In genomic region chr5:134051305-134051704, GRCh38 we compare ENCODE assay signal across 17 cellular contexts. TPM values are rescaled to one million over a fixed set of nuclear protein-coding genes. Genes with fewer than 3 reads are reported as not detected.
DNase-seq lines count a peak whose midpoint lies in the region; ATAC-seq and TF ChIP-seq lines count a peak whose summit lies in the region.
"Had no signal": no experiment of that assay in that cellular context is flagged by ENCODE, and none has a peak within 500 bp of the region (broad histone marks: within the 10 kb centered on the region; RNA-seq: fewer than 3 reads in every experiment).

No MANE protein-coding gene starts in this region.

- H3K27ac ChIP-seq in PC-3 (ENCODE audit: low read length), result 0 out of 2 replicates have a peak overlapping the region, but pooled peaks have one; percentile 9

- H3K4me3 ChIP-seq in PC-3 (ENCODE audit: low read length) (no peak overlapping the region), epithelial cell of esophagus (ENCODE audit: low read length) (no peak overlapping the region)

- BruUV-seq in PC-3 (replicated peaks; lab: Mats Ljungman, UMichigan), result no TSS peak

- no peaks in the 10 kb centered on the region for H3K79me2 ChIP-seq in PC-3 (ENCODE audit: low read length)

- TF ChIP-seq CTCF in PC-3 (conservative IDR thresholded peaks at IDR 0.05; ENCODE audit: low read depth, low read length) (no peak), epithelial cell of esophagus (IDR thresholded peaks at IDR 0.05; ENCODE audit: insufficient read depth, low read depth, low read length, missing control alignments) (no peak)

- H3K9me3 ChIP-seq in PC-3 (ENCODE audit: low read length), result no peaks in the 10 kb centered on the region

- no peak overlapping the region for H3K4me3 Mint-ChIP-seq in activated naive CD4-positive, alpha-beta T cell treated with anti-CD3 and anti-CD28 coated beads for 36 hours
- H3K4me3 Mint-ChIP-seq in activated naive CD4-positive, alpha-beta T cell treated with anti-CD3 and anti-CD28 coated beads, Interleukin-2, amount 10 ng/mL, durations not matched to agents 7 days and 5 days, result no peak overlapping the region
- H3K4me3 Mint-ChIP-seq in stimulated activated naive CD8-positive, alpha-beta T cell treated with anti-CD3 and anti-CD28 coated beads, Interleukin-15, amount 100 ng/mL, for 72 hours, result no peak overlapping the region
- H3K4me3 Mint-ChIP-seq: central memory CD8-positive, alpha-beta T cell; nephron progenitor cell; T-helper 2 cell treated with Interferon-gamma antibody and Interleukin-4, amounts not matched to agents 5 μg/mL and 100 μg/mL, for 36 hours had no signal

- CTCF ChIA-PET in activated naive CD4-positive, alpha-beta T cell treated with anti-CD3 and anti-CD28 coated beads for 36 hours (lab: Charles Lee), result interaction anchor here (1.0 to 12.6 kb wide), 7 partner anchors 10 to 95 kb away, joined by 3 to 99 read pairs (median 6); no protein-coding TSS in a partner anchor
- CTCF ChIA-PET in activated naive CD4-positive, alpha-beta T cell treated with anti-CD3 and anti-CD28 coated beads, Interleukin-2, amount 10 ng/mL, durations not matched to agents 7 days and 5 days (lab: Charles Lee), result interaction anchor here (0.6 to 6.1 kb wide), 8 partner anchors 9 to 94 kb away, joined by 3 to 50 read pairs (median 4); no protein-coding TSS in a partner anchor
- CTCF ChIA-PET in PC-3 (lab: Charles Lee), result no interaction called here

- no peaks in the 10 kb centered on the region for H3K36me3 ChIP-seq in PC-3 (ENCODE audit: low read depth, low read length)

- no peaks in the 10 kb centered on the region for H4K20me1 ChIP-seq in PC-3 (ENCODE audit: low read length)

- H3K4me1 Mint-ChIP-seq in activated naive CD4-positive, alpha-beta T cell treated with anti-CD3 and anti-CD28 coated beads for 36 hours (ENCODE audit: low read depth), result peaks cover 50% of the 10 kb centered on the region
- H3K4me1 Mint-ChIP-seq in activated naive CD4-positive, alpha-beta T cell treated with anti-CD3 and anti-CD28 coated beads, Interleukin-2, amount 10 ng/mL, durations not matched to agents 7 days and 5 days, result peaks cover 49% of the 10 kb centered on the region
- peaks cover 72% of the 10 kb centered on the region for H3K4me1 Mint-ChIP-seq in stimulated activated naive CD8-positive, alpha-beta T cell treated with anti-CD3 and anti-CD28 coated beads, Interleukin-15, amount 100 ng/mL, for 72 hours

- no peaks in the 10 kb centered on the region for H3K9me2 ChIP-seq in PC-3 (replicated peaks; ENCODE audit: low read length)

- no peaks in the 10 kb centered on the region for H3K27me3 ChIP-seq in PC-3 (ENCODE audit: low read length)

- H3K27ac Mint-ChIP-seq in activated naive CD4-positive, alpha-beta T cell treated with anti-CD3 and anti-CD28 coated beads for 36 hours, result no peak overlapping the region
- H3K27ac Mint-ChIP-seq in activated naive CD4-positive, alpha-beta T cell treated with anti-CD3 and anti-CD28 coated beads, Interleukin-2, amount 10 ng/mL, durations not matched to agents 7 days and 5 days, result no peak overlapping the region
- peak overlapping the region in 1 of 2 donors; percentile 6 for H3K27ac Mint-ChIP-seq in stimulated activated naive CD8-positive, alpha-beta T cell treated with anti-CD3 and anti-CD28 coated beads, Interleukin-15, amount 100 ng/mL, for 72 hours
- H3K27ac Mint-ChIP-seq: nephron progenitor cell; T-helper 2 cell treated with Interferon-gamma antibody and Interleukin-4, amounts not matched to agents 5 μg/mL and 100 μg/mL, for 36 hours had no signal

- no peak overlapping the region for H3K9ac ChIP-seq in PC-3 (ENCODE audit: low read length)

- H3F3A ChIP-seq in PC-3 (ENCODE audit: low read length, unreplicated experiment), result no peaks in the 10 kb centered on the region

- no peak for ATAC-seq in PC-3
- peak; percentile 52 for ATAC-seq in stimulated activated naive CD8-positive, alpha-beta T cell treated with anti-CD3 and anti-CD28 coated beads, Interleukin-15, amount 100 ng/mL, for 72 hours

- H3K4me1 ChIP-seq in PC-3 (ENCODE audit: insufficient read depth, low read length), result peaks cover 25% of the 10 kb centered on the region

- H3K4me2 ChIP-seq in PC-3 (ENCODE audit: low read length), result no peak overlapping the region

- POLR2A ChIA-PET in PC-3 (lab: Charles Lee; ENCODE audit: unreplicated experiment), result no interaction called here

- H2AFZ ChIP-seq in PC-3 (ENCODE audit: low read length), result no peak overlapping the region

- H3K27me3 Mint-ChIP-seq in activated naive CD4-positive, alpha-beta T cell treated with anti-CD3 and anti-CD28 coated beads for 36 hours (ENCODE audit: low read depth), result no peaks in the 10 kb centered on the region
- H3K27me3 Mint-ChIP-seq in activated naive CD4-positive, alpha-beta T cell treated with anti-CD3 and anti-CD28 coated beads, Interleukin-2, amount 10 ng/mL, durations not matched to agents 7 days and 5 days, result no peaks in the 10 kb centered on the region
- H3K27me3 Mint-ChIP-seq in stimulated activated naive CD8-positive, alpha-beta T cell treated with anti-CD3 and anti-CD28 coated beads, Interleukin-15, amount 100 ng/mL, for 72 hours, result no peaks in the 10 kb centered on the region
- H3K27me3 Mint-ChIP-seq: central memory CD8-positive, alpha-beta T cell had no signal

- DNase-seq in activated naive CD4-positive, alpha-beta T cell treated with anti-CD3 and anti-CD28 coated beads for 36 hours, result peak; percentile 65
- DNase-seq in activated naive CD4-positive, alpha-beta T cell treated with anti-CD3 and anti-CD28 coated beads, Interleukin-2, amount 10 ng/mL, durations not matched to agents 7 days and 5 days, result no peak
- DNase-seq in PC-3 (peak; percentile 51), epithelial cell of esophagus (ENCODE audit: low read depth) (peak; percentile 80), anterior cingulate cortex (lab: John Stamatoyannopoulos, UW) (no peak), OCI-M1 (lab: John Stamatoyannopoulos, UW) (no peak)
- no peak for DNase-seq in stimulated activated naive CD8-positive, alpha-beta T cell treated with anti-CD3 and anti-CD28 coated beads, Interleukin-15, amount 100 ng/mL, for 72 hours
- no peak for DNase-seq in central memory CD4-positive, alpha-beta T cell
- DNase-seq: effector CD8-positive, alpha-beta T cell; EL; mesenchymal stem cell; NCI-H1092; NCI-H2107; NCI-H524 treated with DMSO at 0.1 percent for 48 hours; nephron progenitor cell had no signal

- intact Hi-C loops in activated naive CD4-positive, alpha-beta T cell treated with anti-CD3 and anti-CD28 coated beads for 36 hours (cut with micrococcal nuclease), result no loop called here
- intact Hi-C loops in PC-3 (cut with micrococcal nuclease), result no loop called here

- H3K9me3 Mint-ChIP-seq in activated naive CD4-positive, alpha-beta T cell treated with anti-CD3 and anti-CD28 coated beads for 36 hours, result no peaks in the 10 kb centered on the region
- H3K9me3 Mint-ChIP-seq in activated naive CD4-positive, alpha-beta T cell treated with anti-CD3 and anti-CD28 coated beads, Interleukin-2, amount 10 ng/mL, durations not matched to agents 7 days and 5 days, result no peaks in the 10 kb centered on the region
- H3K9me3 Mint-ChIP-seq in stimulated activated naive CD8-positive, alpha-beta T cell treated with anti-CD3 and anti-CD28 coated beads, Interleukin-15, amount 100 ng/mL, for 72 hours, result no peaks in the 10 kb centered on the region
- H3K9me3 Mint-ChIP-seq: central memory CD8-positive, alpha-beta T cell; nephron progenitor cell; T-helper 2 cell treated with Interferon-gamma antibody and Interleukin-4, amounts not matched to agents 5 μg/mL and 100 μg/mL, for 36 hours had no signal

- H3K36me3 Mint-ChIP-seq in activated naive CD4-positive, alpha-beta T cell treated with anti-CD3 and anti-CD28 coated beads for 36 hours (ENCODE audit: low read depth), result no peaks in the 10 kb centered on the region
- no peaks in the 10 kb centered on the region for H3K36me3 Mint-ChIP-seq in activated naive CD4-positive, alpha-beta T cell treated with anti-CD3 and anti-CD28 coated beads, Interleukin-2, amount 10 ng/mL, durations not matched to agents 7 days and 5 days

RNA-seq across cellular contexts. Expression of gene VDAC1, which starts 46.5 kb away (rescaled TPM):
- total RNA-seq in activated naive CD4-positive, alpha-beta T cell treated with anti-CD3 and anti-CD28 coated beads for 36 hours, result 100 to 1,000 TPM; 485 to 513 TPM
- 193 and 220 TPM in 2 replicates for total RNA-seq in PC-3 (2014; rRNA removed)

Comparison
In these comparisons a context has a peak if more than half of its experiments do, and no peak if none do; other contexts are left out.
1. DNase-seq: peak in activated naive CD4-positive, alpha-beta T cell treated with anti-CD3 and anti-CD28 coated beads for 36 hours (single experiment), PC-3 (single experiment) and epithelial cell of esophagus (single experiment); none in activated naive CD4-positive, alpha-beta T cell treated with anti-CD3 and anti-CD28 coated beads, Interleukin-2, amount 10 ng/mL, durations not matched to agents 7 days and 5 days (single experiment), stimulated activated naive CD8-positive, alpha-beta T cell treated with anti-CD3 and anti-CD28 coated beads, Interleukin-15, amount 100 ng/mL, for 72 hours (0 of 2), anterior cingulate cortex (0 of 58), OCI-M1 (single experiment) and central memory CD4-positive, alpha-beta T cell (single experiment).